13 cellular contexts compared by ENCODE assay signal in genomic region chr1:202631076-202631923, GRCh38.
"Had no signal": no experiment of that assay in that cellular context is flagged by ENCODE, and none has a peak within 500 bp of the region (broad histone marks: within the 10 kb centered on the region; RNA-seq: fewer than 3 reads in every experiment).

No MANE protein-coding gene starts in this region.

- H3K4me3 Mint-ChIP-seq: activated naive CD8-positive, alpha-beta T cell; dendritic cell treated with granulocyte-macrophage colony-stimulating factor and Interleukin-4, amounts not matched to agents 40 ng/mL and 50 ng/mL, for 4 days; nephron had no signal

- H3K9me3 Mint-ChIP-seq: dendritic cell treated with granulocyte-macrophage colony-stimulating factor and Interleukin-4, amounts not matched to agents 40 ng/mL and 50 ng/mL, for 4 days; nephron had no signal

- DNase-seq: activated CD4-positive, alpha-beta T cell treated with anti-CD3 and anti-CD28 coated beads for 1 hour; activated T-cell treated with anti-CD3 and anti-CD28 coated beads for 4 hours; effector memory CD4-positive, alpha-beta T cell; esophagus squamous epithelium; left cardiac atrium; mesendoderm; stimulated activated CD4-positive, alpha-beta T cell treated with anti-CD3 and anti-CD28 coated beads, Interleukin-2, amount 100 ng/mL, for 24 hours; stimulated activated naive CD8-positive, alpha-beta T cell treated with anti-CD3 and anti-CD28 coated beads, Interleukin-15, Interleukin-2, amounts not matched to agents 100 U/mL and 50 U/mL, for 24 hours; substantia nigra had no signal

- ATAC-seq: left cardiac atrium; stimulated activated naive CD8-positive, alpha-beta T cell treated with anti-CD3 and anti-CD28 coated beads, Interleukin-15, Interleukin-2, amounts not matched to agents 100 U/mL and 50 U/mL, for 24 hours had no signal

- H3K27ac Mint-ChIP-seq: activated naive CD8-positive, alpha-beta T cell; dendritic cell treated with granulocyte-macrophage colony-stimulating factor and Interleukin-4, amounts not matched to agents 40 ng/mL and 50 ng/mL, for 4 days; nephron; progenitor cell of endocrine pancreas had no signal

- H3K36me3 Mint-ChIP-seq: activated naive CD8-positive, alpha-beta T cell had no signal
